ENCODE assay signal across 17 cellular contexts in the genomic region with DNA sequence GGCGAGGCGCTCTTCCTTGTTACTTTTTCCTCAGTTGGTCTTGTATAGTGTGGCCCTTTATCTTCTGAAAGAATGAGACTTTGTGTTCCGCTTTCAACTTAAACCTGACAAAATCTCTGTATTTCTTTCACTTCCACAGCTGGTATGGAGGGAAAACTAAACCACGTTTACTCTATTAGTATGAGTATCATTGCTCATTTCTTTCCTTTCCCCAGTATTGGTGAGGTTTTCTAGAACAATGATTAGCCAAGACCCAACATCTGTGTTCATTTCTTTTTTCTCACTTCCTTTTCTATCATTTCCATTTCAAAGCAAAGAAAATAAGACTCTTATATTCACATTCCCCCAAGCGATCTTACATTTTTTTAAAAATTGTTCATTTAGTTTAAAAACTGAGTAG.
DNase-seq lines count a peak whose midpoint lies in the region; ATAC-seq and TF ChIP-seq lines count a peak whose summit lies in the region.
"Had no signal": no experiment of that assay in that cellular context is flagged by ENCODE, and none has a peak within 500 bp of the region (broad histone marks: within the 10 kb centered on the region; RNA-seq: fewer than 3 reads in every experiment).

No MANE protein-coding gene starts in this region.

- H4K20me1 ChIP-seq in OCI-LY7 (ENCODE audit: insufficient read depth, low read length) = no peaks in the 10 kb centered on the region

- H3K4me2 ChIP-seq in OCI-LY7 (ENCODE audit: low read length) = peak overlapping the region; percentile 56

- CTCF ChIA-PET in OCI-LY7 (lab: Charles Lee; ENCODE audit: unreplicated experiment) = no interaction called here

- no peaks in the 10 kb centered on the region for H3K36me3 ChIP-seq in OCI-LY7 (ENCODE audit: insufficient read depth, low read length)
- H3K36me3 ChIP-seq: right atrium auricular region had no signal

- no TSS peak for BruUV-seq in OCI-LY7 (replicated peaks; lab: Mats Ljungman, UMichigan)

- H3K9me3 ChIP-seq in OCI-LY7 (ENCODE audit: low read length) = no peaks in the 10 kb centered on the region
- H3K9me3 ChIP-seq: right atrium auricular region had no signal

- peak; percentile 29 for DNase-seq in OCI-LY7 (ENCODE audit: low spot score)
- DNase-seq in activated CD4-positive, alpha-beta T cell treated with anti-CD3 and anti-CD28 coated beads for 48 hours = no peak
- DNase-seq in NCI-H2171 treated with DMSO at 0.1 percent for 48 hours (lab: John Stamatoyannopoulos, UW) = no peak
- DNase-seq in amniotic stem cell (lab: John Stamatoyannopoulos, UW) = no peak
- DNase-seq: activated CD4-positive, alpha-beta memory T cell treated with anti-CD3 and anti-CD28 coated beads, Interleukin-2, amount 10 ng/mL, durations not matched to agents 7 days and 5 days; activated naive CD4-positive, alpha-beta T cell treated with anti-CD3 and anti-CD28 coated beads, Interleukin-2, amount 10 ng/mL, durations not matched to agents 7 days and 5 days; central memory CD4-positive, alpha-beta T cell; left cardiac atrium; naive B cell; NCI-H748 treated with DMSO at 0.1 percent for 48 hours; T1000 had no signal

- POLR2A ChIA-PET in OCI-LY7 (lab: Charles Lee) = no interaction called here

- no peaks in the 10 kb centered on the region for H3K79me2 ChIP-seq in OCI-LY7 (ENCODE audit: insufficient read depth, low read depth, low read length)

- H2AFZ ChIP-seq in OCI-LY7 (ENCODE audit: low read length) = peak overlapping the region; percentile 55; the same call in 1 of the 2 replicates

- peak overlapping the region; percentile 59 for H3K27ac ChIP-seq in OCI-LY7 (ENCODE audit: low read depth, low read length, poor library complexity, severe bottlenecking)
- H3K27ac ChIP-seq: right atrium auricular region had no signal

- H3K4me3 ChIP-seq in OCI-LY7 (ENCODE audit: low read depth, low read length, poor library complexity, severe bottlenecking) = no peak overlapping the region
- H3K4me3 ChIP-seq: right atrium auricular region had no signal

- no peaks in the 10 kb centered on the region for H3K9me2 ChIP-seq in OCI-LY7 (ENCODE audit: insufficient read depth, low read length)

- ATAC-seq in GM18907 (IDR thresholded peaks at IDR 0.05; ENCODE audit: unreplicated experiment) (peak; percentile 97), GM21529 (IDR thresholded peaks at IDR 0.05; ENCODE audit: unreplicated experiment) (peak; percentile 95), HG03066 (IDR thresholded peaks at IDR 0.05; ENCODE audit: low read depth, unreplicated experiment) (peak; percentile 86), HG02571 (IDR thresholded peaks at IDR 0.05; ENCODE audit: unreplicated experiment) (no peak)
- ATAC-seq: left cardiac atrium, Right ventricle myocardium inferior had no signal

- H3K4me1 ChIP-seq in OCI-LY7 (ENCODE audit: insufficient read depth, low read length, poor library complexity, severe bottlenecking) = peaks cover 34% of the 10 kb centered on the region
- H3K4me1 ChIP-seq: right atrium auricular region had no signal

- intact Hi-C loops in OCI-LY7 (cut with micrococcal nuclease; ENCODE audit: unreplicated experiment) = loop anchor here (2.0 to 5.0 kb wide), 3 partner anchors 25 to 170 kb away; no protein-coding TSS in a partner anchor

- TF ChIP-seq CTCF in OCI-LY7 (conservative IDR thresholded peaks at IDR 0.05; ENCODE audit: low read length) = no peak
